ENCODE assay signal across 21 cellular contexts in genomic region chr18:71189581-71189980, GRCh38.
"Had no signal": no experiment of that assay in that cellular context is flagged by ENCODE, and none has a peak within 500 bp of the region (broad histone marks: within the 10 kb centered on the region; RNA-seq: fewer than 3 reads in every experiment).

No MANE protein-coding gene starts in this region.

- DNase-seq: dermis blood vessel endothelial cell; glutamatergic neuron; heart right ventricle; immature natural killer cell; mesenchymal stem cell; naive thymus-derived CD4-positive, alpha-beta T cell; right cardiac atrium; sigmoid colon; stimulated activated CD4-positive, alpha-beta T cell treated with anti-CD3 and anti-CD28 coated beads, Interleukin-2, amount 100 ng/mL, for 24 hours; stimulated activated CD4-positive, alpha-beta T cell treated with anti-CD3 and anti-CD28 coated beads, Interleukin-4, amount 100 ng/mL, for 24 hours; stimulated activated naive CD4-positive, alpha-beta T cell treated with Interleukin-2 at 50 U/mL for 16 hours; stomach; transverse colon; upper lobe of right lung; uterus had no signal

- H3K36me3 ChIP-seq: gastroesophageal sphincter, heart right ventricle, neural progenitor cell, prostate gland, sigmoid colon, stomach, transverse colon, upper lobe of right lung, uterus had no signal

- H3K4me3 ChIP-seq: coronary artery, gastroesophageal sphincter, heart right ventricle, lung, neural progenitor cell, prostate gland, sigmoid colon, stomach, transverse colon, upper lobe of right lung, uterus had no signal

- H3K27ac ChIP-seq: coronary artery, gastroesophageal sphincter, heart right ventricle, neural progenitor cell, parathyroid adenoma, prostate gland, sigmoid colon, stomach, transverse colon, upper lobe of right lung, uterus had no signal

- H3K9me3 ChIP-seq: gastroesophageal sphincter, heart right ventricle, prostate gland, sigmoid colon, stomach, transverse colon, upper lobe of right lung, uterus had no signal

- H3K4me1 ChIP-seq: gastroesophageal sphincter, heart right ventricle, neural progenitor cell, parathyroid adenoma, prostate gland, sigmoid colon, stomach, transverse colon, upper lobe of right lung, uterus had no signal

- H3K27me3 ChIP-seq: gastroesophageal sphincter, heart right ventricle, neural progenitor cell, sigmoid colon, stomach, transverse colon, upper lobe of right lung, uterus had no signal
